Comparison of ENCODE assay signal across 8 cellular contexts in the genomic region with DNA sequence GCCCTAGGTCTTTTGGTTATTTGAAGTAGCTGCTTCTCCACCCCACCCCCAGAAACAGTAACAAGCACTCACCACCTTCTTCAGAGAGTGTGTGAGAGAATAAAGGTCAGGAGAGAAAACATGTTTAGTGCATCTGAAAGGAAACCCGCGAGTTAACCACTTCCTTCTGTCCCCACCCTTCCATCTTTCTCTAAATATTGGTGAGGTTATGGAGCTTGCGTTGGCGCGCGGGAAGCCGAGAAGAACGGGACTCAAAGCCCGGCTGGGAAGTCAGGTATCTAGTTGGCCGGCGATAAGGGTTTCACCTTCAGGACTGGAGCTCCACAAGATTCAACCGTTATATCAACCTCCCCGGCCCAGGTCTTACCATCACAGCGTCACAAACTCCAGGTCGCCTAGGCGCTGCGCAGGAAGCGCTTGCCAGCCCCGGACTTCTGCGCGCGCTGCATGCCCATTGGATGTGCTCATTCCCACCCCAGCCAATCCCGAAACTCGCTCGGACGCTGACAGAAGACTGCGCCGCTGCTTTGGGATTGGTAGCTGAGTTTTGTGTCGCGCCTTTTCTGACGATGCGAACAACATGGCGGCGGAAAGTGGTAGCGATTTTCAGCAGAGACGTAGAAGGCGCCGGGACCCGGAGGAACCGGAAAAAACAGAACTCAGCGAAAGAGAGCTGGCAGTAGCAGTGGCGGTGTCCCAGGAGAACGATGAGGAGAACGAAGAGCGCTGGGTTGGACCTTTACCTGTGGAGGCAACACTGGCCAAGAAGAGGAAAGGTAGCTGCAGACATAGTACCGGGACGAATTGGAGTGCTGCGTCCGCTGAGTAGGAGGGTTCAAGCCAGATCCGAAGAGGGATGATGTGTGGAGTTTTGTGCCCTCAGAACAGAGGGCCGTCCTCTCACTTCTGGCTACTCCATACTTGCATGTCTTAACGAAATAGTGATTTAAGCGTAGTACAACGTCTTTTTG. TPM values are rescaled to one million over a fixed set of nuclear protein-coding genes. Genes with fewer than 3 reads are reported as not detected.
DNase-seq lines count a peak whose midpoint lies in the region; ATAC-seq, FAIRE-seq and TF ChIP-seq lines count a peak whose summit lies in the region.

A gene with protein sequence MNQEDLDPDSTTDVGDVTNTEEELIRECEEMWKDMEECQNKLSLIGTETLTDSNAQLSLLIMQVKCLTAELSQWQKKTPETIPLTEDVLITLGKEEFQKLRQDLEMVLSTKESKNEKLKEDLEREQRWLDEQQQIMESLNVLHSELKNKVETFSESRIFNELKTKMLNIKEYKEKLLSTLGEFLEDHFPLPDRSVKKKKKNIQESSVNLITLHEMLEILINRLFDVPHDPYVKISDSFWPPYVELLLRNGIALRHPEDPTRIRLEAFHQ (minus strand): TSS at position 438 of the 971 bp plus-strand sequence. CDS start 8,261 bp downstream, outside the sequence.
A gene (plus strand): TSS at position 566 of the 971 bp plus-strand sequence. CDS start 15 bp downstream, at position 581.

- DNase-seq in D721Med (ENCODE audit: insufficient read length, low spot score) (peak; percentile 42), HuH-7.5 (ENCODE audit: low spot score) (peak; percentile 57), OCI-LY7 (ENCODE audit: low spot score) (peak; percentile 97), activated T-cell treated with anti-CD3 and anti-CD28 coated beads for 1 hour (ENCODE audit: low read depth) (peak; percentile 92), epidermal melanocyte (ENCODE audit: insufficient read length, low spot score) (peak; percentile 74), middle frontal gyrus (ENCODE audit: extremely low spot score, low spot score) (peak; percentile 92)
- peak; percentile 89 to 90 for DNase-seq in stimulated activated CD8-positive, alpha-beta memory T cell treated with anti-CD3 and anti-CD28 coated beads, Interleukin-2, amount 100 ng/mL, for 48 hours (ENCODE audit: low read depth in 2 of 2)

- ATAC-seq in GM21526 (IDR thresholded peaks at IDR 0.05; ENCODE audit: low FRiP score, unreplicated experiment) = peak; percentile 99

- peaks cover 80% of the 10 kb centered on the region for H3K79me2 ChIP-seq in OCI-LY7 (ENCODE audit: insufficient read depth, low read depth, low read length)

- peak within 1 kb of the TSS; percentile 84 for H3K4me2 ChIP-seq in OCI-LY7 (ENCODE audit: low read length)

- no peaks in the 10 kb centered on the region for H3K9me2 ChIP-seq in OCI-LY7 (ENCODE audit: insufficient read depth, low read length)

- TSS peak; percentile 74 for BruUV-seq in OCI-LY7 (replicated peaks; lab: Mats Ljungman, UMichigan)

- POLR2A ChIA-PET in OCI-LY7 (lab: Charles Lee) = interaction anchor here (0.6 to 4.9 kb wide), 12 partner anchors 12 to 794 kb away, joined by 3 to 28 read pairs (median 4); a partner anchor contains a TSS

- H3K4me1 ChIP-seq in OCI-LY7 (ENCODE audit: insufficient read depth, low read length, poor library complexity, severe bottlenecking) = peaks cover 29% of the 10 kb centered on the region

- CTCF ChIA-PET in OCI-LY7 (lab: Charles Lee; ENCODE audit: unreplicated experiment) = interaction anchor here (1.4 kb wide), 1 partner anchor 21 kb away, joined by 4 read pairs; no protein-coding TSS in a partner anchor

- TF ChIP-seq CTCF in D721Med (IDR thresholded peaks at IDR 0.05; ENCODE audit: insufficient read depth, missing control alignments) (no peak), OCI-LY7 (conservative IDR thresholded peaks at IDR 0.05; ENCODE audit: low read length) (no peak)

- peak within 1 kb of the TSS; percentile 80 for H3K27ac ChIP-seq in OCI-LY7 (ENCODE audit: low read depth, low read length, poor library complexity, severe bottlenecking)

- peak within 1 kb of the TSS; percentile 88 for H2AFZ ChIP-seq in OCI-LY7 (ENCODE audit: low read length)

- H4K20me1 ChIP-seq in OCI-LY7 (ENCODE audit: insufficient read depth, low read length) = 0 out of 2 replicates have a peak, but pooled peaks cover 5% of the 10 kb centered on the region

- FAIRE-seq in D721Med (lab: Jason Lieb, UNC) = no peak

- no peaks in the 10 kb centered on the region for H3K9me3 ChIP-seq in OCI-LY7 (ENCODE audit: low read length)

- intact Hi-C loops in OCI-LY7 (cut with micrococcal nuclease; ENCODE audit: unreplicated experiment) = loop anchor here (2.0 to 10.0 kb wide), 3 partner anchors 59 to 582 kb away; a partner anchor contains a TSS

- H3K36me3 ChIP-seq in OCI-LY7 (ENCODE audit: insufficient read depth, low read length) = peaks cover 39% of the 10 kb centered on the region

- peak within 1 kb of the TSS; percentile 90 for H3K4me3 ChIP-seq in OCI-LY7 (ENCODE audit: low read depth, low read length, poor library complexity, severe bottlenecking)

RNA-seq across cellular contexts. Expression of the first gene that starts in this region (rescaled TPM):
- 52.6 and 62.4 TPM in 2 replicates for total RNA-seq in OCI-LY7 (2014; rRNA removed; shearing (Covaris generic))
- 90.0 and 104 TPM in 2 replicates for total RNA-seq in OCI-LY7 (2022)

RNA-seq across cellular contexts. Expression of the second gene that starts in this region (rescaled TPM):
- total RNA-seq in OCI-LY7 (2014; rRNA removed; shearing (Covaris generic)) = 51.5 and 67.6 TPM in 2 replicates
- total RNA-seq in OCI-LY7 (2022) = 54.3 and 57.4 TPM in 2 replicates

Comparison
In these comparisons a context has a peak if more than half of its experiments do, and no peak if none do; other contexts are left out.
1. Peak in every context shown above with its lines: DNase-seq, ATAC-seq, H3K4me3 ChIP-seq and H3K27ac ChIP-seq.
2. DNase-seq: peak in every context shown above with its lines; median percentile 97 in OCI-LY7; 92 in activated T-cell treated with anti-CD3 and anti-CD28 coated beads for 1 hour; 92 in middle frontal gyrus; 90 in stimulated activated CD8-positive, alpha-beta memory T cell treated with anti-CD3 and anti-CD28 coated beads, Interleukin-2, amount 100 ng/mL, for 48 hours; 74 in epidermal melanocyte; 57 in HuH-7.5; 42 in D721Med.